Comparison of ENCODE assay signal across 13 cellular contexts in genomic region chr17:32769846-32770245, GRCh38.
A peak's percentile ranks its signal among the peaks of the same experiment; 100 is the strongest.
DNase-seq lines count a peak whose midpoint lies in the region; ATAC-seq and TF ChIP-seq lines count a peak whose summit lies in the region.
"Had no signal": no experiment of that assay in that cellular context is flagged by ENCODE, and none has a peak within 500 bp of the region (broad histone marks: within the 10 kb centered on the region; RNA-seq: fewer than 3 reads in every experiment).

No MANE protein-coding gene starts in this region.

- peak; percentile 65 for ATAC-seq in left lung
- no peak for ATAC-seq in HG02870 (IDR thresholded peaks at IDR 0.05; ENCODE audit: unreplicated experiment)
- ATAC-seq in HG03045 (IDR thresholded peaks at IDR 0.05; ENCODE audit: unreplicated experiment) = no peak

- no peak overlapping the region for H3K27ac ChIP-seq in WERI-Rb-1
- no peak overlapping the region for H3K27ac ChIP-seq in left lung
- H3K27ac ChIP-seq: GM23248, skin epidermis, vagina had no signal

- no peaks in the 10 kb centered on the region for H3K9me3 ChIP-seq in WERI-Rb-1 (ENCODE audit: severe bottlenecking)
- H3K9me3 ChIP-seq in left lung = no peaks in the 10 kb centered on the region
- H3K9me3 ChIP-seq: BE2C, vagina had no signal

- no peaks in the 10 kb centered on the region for H3K36me3 ChIP-seq in WERI-Rb-1
- no peaks in the 10 kb centered on the region for H3K36me3 ChIP-seq in left lung
- H3K36me3 ChIP-seq: BE2C had no signal

- TF ChIP-seq CTCF in WERI-Rb-1 (IDR thresholded peaks at IDR 0.05; ENCODE audit: low read depth, low read length) (peak; percentile 16; the same call in 1 of the 2 replicates), left lung (IDR thresholded peaks at IDR 0.05) (no peak)

- no peaks in the 10 kb centered on the region for H3K4me1 ChIP-seq in left lung
- H3K4me1 ChIP-seq: BE2C, vagina had no signal

- intact Hi-C loops in left lung (cut with DNase I) = no loop called here

- DNase-seq in ELR (ENCODE audit: low read depth) (peak; percentile 15), LHCN-M2 (ENCODE audit: low read depth) (peak; percentile 32), WERI-Rb-1 (no peak), left lung (no peak), AG08396 (ENCODE audit: low spot score) (no peak), nucleus accumbens (lab: John Stamatoyannopoulos, UW) (no peak)
- DNase-seq: activated CD4-positive, alpha-beta memory T cell treated with anti-CD3 and anti-CD28 coated beads for 36 hours; BE2C; GM23248 had no signal

- H3K4me3 ChIP-seq in WERI-Rb-1 (ENCODE audit: low read depth, low read length) = no peak overlapping the region
- no peak overlapping the region for H3K4me3 ChIP-seq in left lung
- H3K4me3 ChIP-seq: GM23248, skin epidermis, vagina had no signal

- no peaks in the 10 kb centered on the region for H3K27me3 ChIP-seq in WERI-Rb-1 (ENCODE audit: insufficient read depth, low read depth, severe bottlenecking)
- no peaks in the 10 kb centered on the region for H3K27me3 ChIP-seq in left lung
- H3K27me3 ChIP-seq: BE2C, vagina had no signal

Comparison
In these comparisons a context has a peak if more than half of its experiments do, and no peak if none do; other contexts are left out.
1. DNase-seq: peak in ELR (single experiment) and LHCN-M2 (single experiment); none in WERI-Rb-1 (single experiment), left lung (0 of 2), AG08396 (single experiment) and nucleus accumbens (0 of 56).